ENCODE assay signal across 8 cellular contexts in the genomic region with DNA sequence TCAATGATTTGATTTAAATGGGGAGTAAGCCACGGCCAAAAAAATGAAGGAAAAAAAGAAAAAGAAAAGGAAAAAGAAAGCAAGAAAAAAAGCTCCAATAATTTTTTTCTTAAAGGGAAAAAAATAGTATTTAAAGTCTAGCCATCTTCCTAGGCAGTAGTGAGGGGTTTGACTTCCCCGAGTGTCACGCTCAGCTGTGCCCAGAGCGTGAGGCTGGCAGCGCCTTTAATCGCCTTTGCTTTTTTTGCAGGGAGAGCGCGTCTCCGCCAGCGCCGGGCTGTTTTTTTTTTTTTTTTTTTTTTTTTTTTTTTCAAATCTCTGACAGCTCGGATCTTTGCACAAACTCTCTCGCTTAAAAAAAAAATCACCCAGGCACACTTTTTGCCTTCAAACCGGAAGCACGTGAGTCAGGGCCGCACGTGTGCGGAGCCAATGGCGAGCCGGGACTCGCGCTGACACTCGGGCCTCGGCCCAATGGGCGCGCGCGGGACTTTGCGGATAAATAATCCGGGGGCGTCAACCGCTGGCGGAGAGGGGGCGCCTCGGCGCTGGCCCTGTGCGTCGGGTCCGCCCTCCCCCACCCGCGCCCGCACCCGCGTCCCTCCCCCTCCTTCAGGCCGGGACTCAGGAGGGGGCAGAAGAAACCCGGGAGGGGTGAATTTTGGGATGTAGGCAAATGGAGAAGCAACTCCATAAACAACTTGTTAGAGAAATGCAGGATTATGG. TPM values are rescaled to one million over a fixed set of nuclear protein-coding genes. Genes with fewer than 3 reads are reported as not detected.
A peak's percentile ranks its signal among the peaks of the same experiment; 100 is the strongest.
DNase-seq lines count a peak whose midpoint lies in the region; ATAC-seq, FAIRE-seq and TF ChIP-seq lines count a peak whose summit lies in the region.

TSS of gene EN1 (minus strand) at position 202 of the 726 bp plus-strand sequence. CDS start 481 bp downstream, outside the sequence.

- intact Hi-C loops in ascending aorta (cut with DNase I): no loop called here

- ATAC-seq in A549 (peak in 1 of 2 experiments; percentile 66; a peak in 3 of 6 replicates), HG03108 (IDR thresholded peaks at IDR 0.05; ENCODE audit: unreplicated experiment) (no peak), GM21737 (IDR thresholded peaks at IDR 0.05; ENCODE audit: unreplicated experiment) (no peak)

- no peak for TF ChIP-seq EP300 in A549 (IDR thresholded peaks at IDR 0.05)

- peak in 1 of 2 experiments; percentile 56 for DNase-seq in A549 (ENCODE audit: low read depth in 1 of 2, low spot score in 1 of 2)
- DNase-seq in HEK293T (ENCODE audit: extremely low spot score): peak; percentile 82
- peak in 1 of 2 donors; percentile 59 for DNase-seq in ascending aorta (ENCODE audit: low spot score in 2 of 2)
- DNase-seq in medulla oblongata (ENCODE audit: extremely low spot score): peak; percentile 60
- no peak for DNase-seq in GM19239 (ENCODE audit: insufficient read length, low spot score)
- no peak for DNase-seq in DMS79 treated with DMSO at 0.1 percent for 48 hours (lab: John Stamatoyannopoulos, UW)

- FAIRE-seq in A549 (lab: Jason Lieb, UNC) (no peak), GM19239 (lab: Jason Lieb, UNC) (no peak)

- H3K4me3 ChIP-seq in A549 (peak within 1 kb of the TSS; percentile 57), ascending aorta (peak within 1 kb of the TSS; percentile 58 to 60)

- H3K9me3 ChIP-seq in A549 (no peaks in the 10 kb centered on the region), ascending aorta (no peaks in the 10 kb centered on the region)

- H3K27ac ChIP-seq in A549 (peak within 1 kb of the TSS; percentile 65 to 91), ascending aorta (no peak within 1 kb of the TSS)

- TF ChIP-seq CTCF in A549 (IDR thresholded peaks at IDR 0.05) (no peak), ascending aorta (IDR thresholded peaks at IDR 0.05) (no peak)

- H3K4me1 ChIP-seq in A549: 0 out of 3 replicates have a peak, but pooled peaks cover 3% of the 10 kb centered on the region
- peaks cover 3 to 17% of the 10 kb centered on the region in 2 donors for H3K4me1 ChIP-seq in ascending aorta

- H3K4me2 ChIP-seq in A549: peak within 1 kb of the TSS; percentile 69

- no peak for TF ChIP-seq POLR2A in A549 (IDR thresholded peaks at IDR 0.05; ENCODE audit: low read length)

- H3K27me3 ChIP-seq in ascending aorta: peaks cover 42% of the 10 kb centered on the region

- no peaks in the 10 kb centered on the region for H3K36me3 ChIP-seq in ascending aorta

- no peak for TF ChIP-seq RAD21 in A549 (conservative IDR thresholded peaks at IDR 0.05 in 1 of 2, IDR thresholded peaks at IDR 0.05 in 1 of 2)

- CTCF ChIA-PET in A549 (lab: Yijun Ruan, JAX) (interaction anchor here (0.9 to 5.1 kb wide), 5 partner anchors 8 to 626 kb away, joined by 3 to 35 read pairs (median 5); no protein-coding TSS in a partner anchor), HEK293T (lab: Yijun Ruan, JAX) (interaction anchor here (1.2 kb wide), 1 partner anchor 8 kb away, joined by 5 read pairs; no protein-coding TSS in a partner anchor)

- WGBS in A549 (ENCODE audit: missing lambda C conversion rate): 57% methylated on average over 35 of the region's 46 CpGs

- POLR2A ChIA-PET in A549 (lab: Yijun Ruan, JAX) (no interaction called here), HEK293T (lab: Yijun Ruan, JAX) (interaction anchor here (0.9 kb wide), 1 partner anchor 12 kb away, joined by 3 read pairs; no protein-coding TSS in a partner anchor)

TF ChIP-seq in A549, 52 proteins besides CTCF, POLR2A, EP300 and RAD21:
- TF ChIP-seq JUNB (IDR thresholded peaks at IDR 0.05): no peak
- peak; percentile 52 for TF ChIP-seq MAX (IDR thresholded peaks at IDR 0.05)
TF ChIP-seq in A549: peak in this region for 1.

TF ChIP-seq in HEK293T, 16 proteins besides CTCF, POLR2A, EP300 and RAD21:
- TF ChIP-seq SUZ12 (IDR thresholded peaks at IDR 0.05) (no peak), ZNF384 (IDR thresholded peaks at IDR 0.05) (peak; percentile 97), L3MBTL2 (conservative IDR thresholded peaks at IDR 0.05) (peak; percentile 83), PKNOX1 (IDR thresholded peaks at IDR 0.05) (peak; percentile 34; the same call in 1 of the 2 replicates), BHLHE40 (IDR thresholded peaks at IDR 0.05; ENCODE audit: borderline replicate concordance) (no peak)

RNA-seq across cellular contexts. Expression of gene EN1, which starts in this region (rescaled TPM):
- 0.05 and 0.06 TPM in 2 replicates for polyA plus RNA-seq in A549 (2011; rRNA removed)
- 0.13 and 0.19 TPM in 2 replicates for polyA plus RNA-seq in A549 (2012; cell fraction: cytosol; rRNA removed)
- polyA plus RNA-seq in A549 (2012; cell fraction: nucleus; rRNA removed): 0.09 and 0.13 TPM in 2 replicates
- polyA plus RNA-seq in A549 (2017; fragmentation: RNase III; extraction: RNeasy Plus Mini Kit Qiagen cat#74134 plus additional on column Dnase treatment): 0.62 to 0.92 TPM (median 0.90 TPM) in 3 replicates
- not detected in 2 replicates for polyA minus RNA-seq in A549 (2011; rRNA and poly(A)+ RNA removed)
- total RNA-seq in ascending aorta: not detected

Comparison
In these comparisons a context has a peak if more than half of its experiments do, and no peak if none do; other contexts are left out.
1. DNase-seq: peak in HEK293T (single experiment) and medulla oblongata (single experiment); none in GM19239 (single experiment) and DMS79 treated with DMSO at 0.1 percent for 48 hours (single experiment).
2. H3K27ac ChIP-seq: peak in A549 (2 of 2); none in ascending aorta (0 of 2).